8 cellular contexts compared by ENCODE assay signal in the genomic region with DNA sequence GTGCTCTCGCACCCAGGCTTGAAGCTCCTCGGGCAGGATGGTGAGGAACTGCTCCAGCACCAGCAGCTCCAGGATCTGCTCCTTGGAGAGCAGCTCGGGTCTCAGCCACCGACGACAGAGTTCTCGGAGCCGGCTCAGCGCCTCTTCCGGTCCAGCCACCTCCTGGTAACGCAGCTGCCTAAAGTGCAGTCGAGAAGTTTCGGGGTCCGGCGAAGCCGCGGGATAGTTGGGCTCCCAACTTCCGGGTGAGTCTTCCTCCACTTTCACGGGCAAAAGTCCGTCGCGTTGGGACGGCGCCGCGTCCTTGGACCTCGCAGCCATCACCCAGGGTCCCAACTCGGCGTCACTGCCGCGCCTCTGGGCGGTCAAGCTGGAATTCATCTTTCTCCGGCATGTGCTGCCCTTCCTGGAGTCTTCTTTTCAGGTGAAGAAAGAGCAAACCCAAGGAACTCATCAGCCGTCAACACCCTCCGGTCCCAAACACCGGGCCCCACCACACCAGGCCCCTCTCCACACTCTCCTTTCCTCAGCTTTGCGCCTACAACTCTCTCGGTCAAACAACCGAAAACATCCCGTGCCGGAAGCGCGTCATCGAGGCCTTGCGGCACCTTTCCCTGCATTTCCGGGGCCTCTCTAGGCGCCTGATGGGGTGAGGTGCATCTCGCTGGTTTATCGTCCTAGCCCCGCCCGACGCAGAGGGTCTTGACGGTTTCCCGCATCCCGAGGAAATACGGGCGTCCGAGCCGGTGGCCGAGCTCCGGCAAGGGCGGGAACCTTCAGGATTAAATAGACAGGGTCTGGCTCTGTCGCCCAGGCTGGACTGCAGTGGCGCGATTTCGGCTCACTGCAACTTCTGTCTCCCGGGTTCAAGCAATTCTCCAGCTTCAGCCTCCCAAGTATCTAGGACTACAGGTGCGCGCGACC. TPM values are rescaled to one million over a fixed set of nuclear protein-coding genes. Genes with fewer than 3 reads are reported as not detected.
DNase-seq lines count a peak whose midpoint lies in the region; ATAC-seq and TF ChIP-seq lines count a peak whose summit lies in the region.

A gene (minus strand): TSS at position 569 of the 924 bp plus-strand sequence. CDS start 188 bp downstream, at position 381.

- H2AFZ ChIP-seq in OCI-LY1 (ENCODE audit: low read length): no peak within 1 kb of the TSS

- peak; percentile 42 for ATAC-seq in GM21360 (IDR thresholded peaks at IDR 0.05; ENCODE audit: unreplicated experiment)

- peak; percentile 9; the same call in 1 of the 2 replicates for TF ChIP-seq CTCF in OCI-LY1 (IDR thresholded peaks at IDR 0.05; ENCODE audit: low read length)
- no peak for TF ChIP-seq CTCF in endothelial cell (IDR thresholded peaks at IDR 0.05; ENCODE audit: unreplicated experiment)

- H3K9ac ChIP-seq in HUES6 (ENCODE audit: low read length) (peak within 1 kb of the TSS; percentile 89), OCI-LY1 (ENCODE audit: low read length) (peak within 1 kb of the TSS; percentile 78)

- H3K9me2 ChIP-seq in OCI-LY1 (ENCODE audit: low read depth, low read length): no peaks in the 10 kb centered on the region

- peaks cover 17% of the 10 kb centered on the region for H3K36me3 Mint-ChIP-seq in endothelial cell (ENCODE audit: low read depth, unreplicated experiment)

- H3K36me3 ChIP-seq in HUES6 (ENCODE audit: control insufficient read depth, insufficient read depth, low read length) (peaks cover 19% of the 10 kb centered on the region), OCI-LY1 (ENCODE audit: insufficient read depth, low read length) (peaks cover 36% of the 10 kb centered on the region), mesodermal cell (ENCODE audit: control insufficient read depth, insufficient read depth, low read length) (peaks cover 30% of the 10 kb centered on the region)

- H3K4me3 Mint-ChIP-seq in endothelial cell (ENCODE audit: unreplicated experiment): peak within 1 kb of the TSS; percentile 100

- H3K4me1 ChIP-seq in HUES6 (ENCODE audit: control insufficient read depth, insufficient read depth, low read length): peaks cover 10% of the 10 kb centered on the region; the same call in 1 of the 2 replicates
- peaks cover 28% of the 10 kb centered on the region for H3K4me1 ChIP-seq in OCI-LY1 (ENCODE audit: insufficient read depth, low read length, severe bottlenecking)
- H3K4me1 ChIP-seq in mesodermal cell (ENCODE audit: control insufficient read depth, insufficient read depth, low read length, poor library complexity, severe bottlenecking): peaks cover 4% of the 10 kb centered on the region

- 0 to 1% methylated on average over 57 to 64 of the region's 69 CpGs for WGBS in mesodermal cell (ENCODE audit: insufficient coverage in 2 of 2), 2 experiments

- peaks cover 32% of the 10 kb centered on the region for H3K4me1 Mint-ChIP-seq in endothelial cell (ENCODE audit: unreplicated experiment)

- H3K79me2 ChIP-seq in OCI-LY1 (ENCODE audit: insufficient read depth, low read length): peaks cover 33% of the 10 kb centered on the region

- H3K9me3 Mint-ChIP-seq in endothelial cell (ENCODE audit: unreplicated experiment): no peaks in the 10 kb centered on the region

- peak; percentile 84 for DNase-seq in CMK (ENCODE audit: low read depth)
- DNase-seq in activated CD8-positive, alpha-beta memory T cell treated with anti-CD3 and anti-CD28 coated beads, Interleukin-2, amount 50 U/mL, for 48 hours: peak; percentile 92
- peak; percentile 74 for DNase-seq in endothelial cell (ENCODE audit: low spot score)
- peak; percentile 66 for DNase-seq in stimulated activated CD8-positive, alpha-beta memory T cell treated with anti-CD3 and anti-CD28 coated beads, Interleukin-15, amount 100 ng/mL, for 24 hours (ENCODE audit: low read depth)

- H3K27me3 Mint-ChIP-seq in endothelial cell (ENCODE audit: unreplicated experiment): peaks cover 14% of the 10 kb centered on the region

- H3F3A ChIP-seq in OCI-LY1 (ENCODE audit: insufficient read depth, low read length): no peaks in the 10 kb centered on the region

- H3K27ac Mint-ChIP-seq in endothelial cell (ENCODE audit: unreplicated experiment): peak within 1 kb of the TSS; percentile 100

- H3K9me3 ChIP-seq in HUES6 (ENCODE audit: control insufficient read depth, insufficient read depth, low read depth, low read length) (no peaks in the 10 kb centered on the region), OCI-LY1 (ENCODE audit: low read length) (no peaks in the 10 kb centered on the region), mesodermal cell (ENCODE audit: control insufficient read depth, low read length) (no peaks in the 10 kb centered on the region)

- H3K27me3 ChIP-seq in HUES6 (ENCODE audit: control insufficient read depth, insufficient read depth, low read length) (no peaks in the 10 kb centered on the region), OCI-LY1 (ENCODE audit: insufficient read depth, low read length) (no peaks in the 10 kb centered on the region)

- peak within 1 kb of the TSS; percentile 92 for H3K4me3 ChIP-seq in HUES6 (ENCODE audit: low read depth, low read length)
- H3K4me3 ChIP-seq in OCI-LY1 (ENCODE audit: low read depth, low read length, poor library complexity, severe bottlenecking): peak within 1 kb of the TSS; percentile 77
- H3K4me3 ChIP-seq in mesodermal cell (ENCODE audit: extremely low read depth, insufficient read depth, low read length, poor library complexity, severe bottlenecking): peak within 1 kb of the TSS; percentile 98

- peak within 1 kb of the TSS; percentile 83 for H3K27ac ChIP-seq in HUES6 (ENCODE audit: low read depth, low read length)
- peak within 1 kb of the TSS; percentile 57 for H3K27ac ChIP-seq in OCI-LY1 (ENCODE audit: low read depth, low read length, poor library complexity, severe bottlenecking)
- peak within 1 kb of the TSS; percentile 91 for H3K27ac ChIP-seq in mesodermal cell (ENCODE audit: low read depth, low read length, severe bottlenecking)

- peaks cover 3% of the 10 kb centered on the region; the same call in 1 of the 2 replicates for H4K20me1 ChIP-seq in OCI-LY1 (ENCODE audit: insufficient read depth, low read length)

- peak within 1 kb of the TSS; percentile 94 for H3K4me2 ChIP-seq in OCI-LY1 (ENCODE audit: low read length)

RNA-seq across cellular contexts. Expression of the gene that starts here (rescaled TPM):
- 24.6 TPM for total RNA-seq in endothelial cell (ENCODE audit: unreplicated experiment)
- polyA plus RNA-seq in mesodermal cell (2013, experiment 1 of 2): 14.2 TPM
- 13.1 TPM for polyA plus RNA-seq in mesodermal cell (2013, experiment 2 of 2)

Comparison
In these comparisons a context has a peak if more than half of its experiments do, and no peak if none do; other contexts are left out.
1. Peak in every context shown above with its lines: DNase-seq, ATAC-seq, H3K4me3 ChIP-seq and H3K27ac ChIP-seq.